Comparison of ENCODE assay signal across 27 cellular contexts in genomic region chr15:39857132-39857531, GRCh38.
"Had no signal": no experiment of that assay in that cellular context is flagged by ENCODE, and none has a peak within 500 bp of the region (broad histone marks: within the 10 kb centered on the region; RNA-seq: fewer than 3 reads in every experiment).

No MANE protein-coding gene starts in this region.

- H3K9me3 ChIP-seq: prostate gland, right atrium auricular region, suprapubic skin, transverse colon, vagina had no signal

- H3K27ac ChIP-seq: dorsolateral prefrontal cortex, epithelial cell of prostate, foreskin keratinocyte, neural progenitor cell, prostate gland, right atrium auricular region, suprapubic skin, transverse colon, vagina had no signal

- H3K27me3 ChIP-seq: dorsolateral prefrontal cortex, foreskin keratinocyte, neural progenitor cell, right atrium auricular region, suprapubic skin, transverse colon, vagina had no signal

- ATAC-seq: esophagus mucosa; foreskin keratinocyte; left lobe of liver; naive thymus-derived CD4-positive, alpha-beta T cell; sciatic nerve; stimulated activated naive CD8-positive, alpha-beta T cell treated with anti-CD3 and anti-CD28 coated beads, Interleukin-15, amount 100 ng/mL, for 72 hours had no signal

- DNase-seq: cortex of kidney; effector CD4-positive, alpha-beta T cell; foreskin keratinocyte; hypothalamus; immature natural killer cell; islet precursor cell; mesenchymal stem cell; naive thymus-derived CD4-positive, alpha-beta T cell; stimulated activated CD4-positive, alpha-beta T cell treated with anti-CD3 and anti-CD28 coated beads, Interleukin-12 subunit alpha, Interleukin-12 subunit beta, amount 100 ng/mL, for 4 hours; stimulated activated CD4-positive, alpha-beta T cell treated with anti-CD3 and anti-CD28 coated beads, Interleukin-1b, Interleukin-23, amount 100 ng/mL, for 48 hours; stimulated activated CD4-positive, alpha-beta T cell treated with anti-CD3 and anti-CD28 coated beads, Interleukin-4, amount 100 ng/mL, for 1 hour; stimulated activated CD8-positive, alpha-beta memory T cell treated with anti-CD3 and anti-CD28 coated beads, Interleukin-4, amount 100 ng/mL, for 48 hours; stimulated activated naive CD4-positive, alpha-beta T cell; stimulated activated naive CD8-positive, alpha-beta T cell treated with anti-CD3 and anti-CD28 coated beads, Interleukin-15, amount 100 ng/mL, for 72 hours; transverse colon had no signal

- H3K4me1 ChIP-seq: prostate gland, suprapubic skin, transverse colon had no signal

- H3K36me3 ChIP-seq: neural progenitor cell, prostate gland, right atrium auricular region, suprapubic skin, transverse colon, vagina had no signal

- H3K4me3 ChIP-seq: dorsolateral prefrontal cortex, lung, neural progenitor cell, prostate gland, right atrium auricular region, smooth muscle cell, suprapubic skin, transverse colon, vagina had no signal
